In genomic region chr6:72619883-72620696, GRCh38 we compare ENCODE assay signal across 1 cellular context.
A peak's percentile ranks its signal among the peaks of the same experiment; 100 is the strongest.
TF ChIP-seq lines count a peak whose summit lies in the region.

No MANE protein-coding gene starts in this region.

TF ChIP-seq in K562, 482 proteins besides CTCF, POLR2A, EP300 and RAD21 (continued from another document):
- TF ChIP-seq TAF1 (IDR thresholded peaks at IDR 0.05; ENCODE audit: control insufficient read depth, extremely low read depth, insufficient read depth, low read length, severe bottlenecking) (peak; percentile 32), GTF2F1 (IDR thresholded peaks at IDR 0.05; ENCODE audit: low read depth, low read length) (no peak), CBFA2T3 (IDR thresholded peaks at IDR 0.05) (peak; percentile 17; the same call in 1 of the 2 replicates), CBX3 (IDR thresholded peaks at IDR 0.05; ENCODE audit: borderline replicate concordance in 1 of 2, low read length in 2 of 2) (peak in 1 of 2 experiments; percentile 65; a peak in 1 of 3 replicates), MNT (conservative IDR thresholded peaks at IDR 0.05) (peak in 1 of 2 experiments; percentile 66; a peak in 3 of 4 replicates), ZNF121 (CRISPR knock-in tag; conservative IDR thresholded peaks at IDR 0.05) (no peak), ZNF224 (CRISPR knock-in tag; IDR thresholded peaks at IDR 0.05) (no peak), ESRRA (IDR thresholded peaks at IDR 0.05; ENCODE audit: borderline replicate concordance, low read depth) (no peak), MEF2A (IDR thresholded peaks at IDR 0.05; ENCODE audit: control insufficient read depth, low read depth, low read length) (peak; percentile 74; the same call in 1 of the 2 replicates), USF2 (CRISPR knock-in tag; IDR thresholded peaks at IDR 0.05) (peak; percentile 52; the same call in 1 of the 2 replicates), SMARCE1 (IDR thresholded peaks at IDR 0.05) (0 out of 2 replicates have a peak, but pooled peaks have one; percentile 37), VEZF1 (CRISPR knock-in tag; IDR thresholded peaks at IDR 0.05) (peak; percentile 57), ESRRB (CRISPR knock-in tag; IDR thresholded peaks at IDR 0.05; ENCODE audit: borderline replicate concordance) (no peak), HMBOX1 (IDR thresholded peaks at IDR 0.05) (no peak), CREB3L1 (IDR thresholded peaks at IDR 0.05; ENCODE audit: borderline replicate concordance, low read depth) (peak; percentile 45; the same call in 1 of the 2 replicates), PHF8 (IDR thresholded peaks at IDR 0.05; ENCODE audit: borderline replicate concordance, low read length) (peak; percentile 11; the same call in 1 of the 2 replicates), PHB2 (IDR thresholded peaks at IDR 0.05; ENCODE audit: low read depth) (no peak), LCOR (CRISPR knock-in tag; IDR thresholded peaks at IDR 0.05) (peak; percentile 40; the same call in 1 of the 2 replicates), FOXJ2 (tag; IDR thresholded peaks at IDR 0.05) (no peak), MXD1 (CRISPR knock-in tag; IDR thresholded peaks at IDR 0.05; ENCODE audit: borderline replicate concordance, poor library complexity, severe bottlenecking) (no peak), ZNF717 (CRISPR knock-in tag; IDR thresholded peaks at IDR 0.05) (no peak), ZNF696 (CRISPR knock-in tag; conservative IDR thresholded peaks at IDR 0.05) (no peak), NRF1 (conservative IDR thresholded peaks at IDR 0.05 in 1 of 2, IDR thresholded peaks at IDR 0.05 in 1 of 2) (peak; percentile 59 to 60), MTA3 (IDR thresholded peaks at IDR 0.05; ENCODE audit: borderline replicate concordance) (0 out of 2 replicates have a peak, but pooled peaks have one; percentile 48), ZBTB49 (CRISPR knock-in tag; IDR thresholded peaks at IDR 0.05; ENCODE audit: borderline replicate concordance) (no peak), BCOR (IDR thresholded peaks at IDR 0.05) (0 out of 2 replicates have a peak, but pooled peaks have one; percentile 12), DPF2 (IDR thresholded peaks at IDR 0.05) (peak; percentile 36; the same call in 1 of the 2 replicates), CCNT2 (IDR thresholded peaks at IDR 0.05; ENCODE audit: borderline replicate concordance, extremely low read depth, insufficient read length, low read depth, low read length) (no peak), ARID1B (IDR thresholded peaks at IDR 0.05) (0 out of 2 replicates have a peak, but pooled peaks have one; percentile 19), NKRF (IDR thresholded peaks at IDR 0.05; ENCODE audit: borderline replicate concordance) (peak; percentile 54; the same call in 1 of the 2 replicates), PHF21A (IDR thresholded peaks at IDR 0.05; ENCODE audit: borderline replicate concordance, low read depth) (no peak), SMC3 (conservative IDR thresholded peaks at IDR 0.05; ENCODE audit: insufficient read depth, low read depth, low read length) (no peak), HNRNPLL (IDR thresholded peaks at IDR 0.05; ENCODE audit: low read depth, low read length, poor library complexity, severe bottlenecking) (no peak)
